ENCODE assay signal across 2 cellular contexts in genomic region chr9:37336150-37336549, GRCh38.
TF ChIP-seq lines count a peak whose summit lies in the region.

No MANE protein-coding gene starts in this region.

TF ChIP-seq in GM12891, 5 proteins besides CTCF, POLR2A, EP300 and RAD21:
- TF ChIP-seq TAF1 (IDR thresholded peaks at IDR 0.05; ENCODE audit: low read depth, low read length) (no peak), SPI1 (IDR thresholded peaks at IDR 0.05; ENCODE audit: low read depth, low read length) (no peak), PAX5 (IDR thresholded peaks at IDR 0.05; ENCODE audit: insufficient read depth, low read length, severe bottlenecking) (no peak)
TF ChIP-seq in GM12891: peak in this region for 0.

TF ChIP-seq in GM12878, 131 proteins besides CTCF, POLR2A, EP300 and RAD21 (continued from another document):
- no peak for TF ChIP-seq RELA (IDR thresholded peaks at IDR 0.05; ENCODE audit: borderline replicate concordance, partially characterized antibody)
- no peak for TF ChIP-seq TCF7 (IDR thresholded peaks at IDR 0.05; ENCODE audit: borderline replicate concordance)
- TF ChIP-seq FOXK2 (IDR thresholded peaks at IDR 0.05): no peak
- TF ChIP-seq HCFC1 (IDR thresholded peaks at IDR 0.05; ENCODE audit: low read length): no peak
- no peak for TF ChIP-seq NRF1 (conservative IDR thresholded peaks at IDR 0.05; ENCODE audit: low read depth, low read length)
- no peak for TF ChIP-seq EZH2 (IDR thresholded peaks at IDR 0.05; ENCODE audit: borderline replicate concordance, control insufficient read depth, low read depth, low read length)
- no peak for TF ChIP-seq ZBTB4 (CRISPR knock-in tag; IDR thresholded peaks at IDR 0.05)
TF ChIP-seq in GM12878: peak in this region for 0.
